21 cellular contexts compared by ENCODE assay signal in the genomic region with DNA sequence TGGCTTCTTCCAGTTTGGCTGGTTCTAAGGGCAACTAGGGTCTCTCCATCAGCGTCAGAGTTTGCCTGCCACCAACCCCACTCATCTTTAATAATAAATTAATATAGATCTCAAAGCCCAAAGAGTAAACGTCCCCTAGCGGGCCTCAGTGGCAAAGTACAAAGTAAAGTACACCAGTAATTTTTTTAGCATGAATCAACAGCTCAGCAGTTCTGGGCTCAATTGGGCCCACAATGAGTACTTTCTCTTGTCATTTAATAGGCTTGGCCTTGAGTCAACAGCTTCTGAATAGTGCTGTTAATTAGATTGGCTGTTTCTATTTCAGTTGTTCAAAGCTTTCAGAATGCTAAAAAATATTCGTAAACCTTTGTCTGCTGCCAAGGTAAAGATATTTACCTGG.
DNase-seq lines count a peak whose midpoint lies in the region; ATAC-seq and TF ChIP-seq lines count a peak whose summit lies in the region.
"Had no signal": no experiment of that assay in that cellular context is flagged by ENCODE, and none has a peak within 500 bp of the region (broad histone marks: within the 10 kb centered on the region; RNA-seq: fewer than 3 reads in every experiment).

No MANE protein-coding gene starts in this region.

- H3K36me3 Mint-ChIP-seq in activated naive CD4-positive, alpha-beta T cell treated with anti-CD3 and anti-CD28 coated beads for 36 hours (ENCODE audit: low read depth), result no peaks in the 10 kb centered on the region
- H3K36me3 Mint-ChIP-seq: naive B cell had no signal

- H3K4me1 Mint-ChIP-seq in activated naive CD4-positive, alpha-beta T cell treated with anti-CD3 and anti-CD28 coated beads for 36 hours (ENCODE audit: low read depth), result no peaks in the 10 kb centered on the region
- H3K4me1 Mint-ChIP-seq: activated CD4-positive, alpha-beta T cell treated with anti-CD3 and anti-CD28 coated beads, Interleukin-2, amount 10 ng/mL, durations not matched to agents 24 days and 14 days; naive B cell had no signal

- peak; percentile 10 for TF ChIP-seq CTCF in foreskin keratinocyte (conservative IDR thresholded peaks at IDR 0.05)

- H3K27me3 ChIP-seq in foreskin keratinocyte, result no peaks in the 10 kb centered on the region
- H3K27me3 ChIP-seq: BE2C, MG63, pancreas, suprapubic skin had no signal

- no peak overlapping the region for H3K4me3 Mint-ChIP-seq in activated naive CD4-positive, alpha-beta T cell treated with anti-CD3 and anti-CD28 coated beads for 36 hours
- H3K4me3 Mint-ChIP-seq: activated CD4-positive, alpha-beta T cell treated with anti-CD3 and anti-CD28 coated beads, Interleukin-2, amount 10 ng/mL, durations not matched to agents 24 days and 14 days; effector memory CD8-positive, alpha-beta T cell; naive B cell had no signal

- intact Hi-C loops in activated naive CD4-positive, alpha-beta T cell treated with anti-CD3 and anti-CD28 coated beads for 36 hours (cut with micrococcal nuclease), result no loop called here

- peaks cover 3% of the 10 kb centered on the region for H3K27me3 Mint-ChIP-seq in activated naive CD4-positive, alpha-beta T cell treated with anti-CD3 and anti-CD28 coated beads for 36 hours (ENCODE audit: low read depth)

- no peak overlapping the region for H3K27ac Mint-ChIP-seq in activated naive CD4-positive, alpha-beta T cell treated with anti-CD3 and anti-CD28 coated beads for 36 hours
- H3K27ac Mint-ChIP-seq: activated CD4-positive, alpha-beta T cell treated with anti-CD3 and anti-CD28 coated beads, Interleukin-2, amount 10 ng/mL, durations not matched to agents 24 days and 14 days; effector memory CD8-positive, alpha-beta T cell; naive B cell had no signal

- H3K9me3 Mint-ChIP-seq in activated naive CD4-positive, alpha-beta T cell treated with anti-CD3 and anti-CD28 coated beads for 36 hours, result no peaks in the 10 kb centered on the region
- H3K9me3 Mint-ChIP-seq: activated CD4-positive, alpha-beta T cell treated with anti-CD3 and anti-CD28 coated beads, Interleukin-2, amount 10 ng/mL, durations not matched to agents 24 days and 14 days; naive B cell had no signal

- no peaks in the 10 kb centered on the region for H3K4me1 ChIP-seq in foreskin keratinocyte
- H3K4me1 ChIP-seq: BE2C had no signal

- no peak overlapping the region for H3K27ac ChIP-seq in foreskin keratinocyte
- H3K27ac ChIP-seq: 22Rv1, pancreas, suprapubic skin had no signal

- DNase-seq in NCI-H1417 (lab: John Stamatoyannopoulos, UW) (peak; percentile 23 to 63 (median 34)), NCI-H1417 treated with DMSO at 0.1 percent for 48 hours (lab: John Stamatoyannopoulos, UW) (no peak), NCI-H2107 (lab: John Stamatoyannopoulos, UW) (peak; percentile 57), foreskin keratinocyte (peak in 1 of 2 donors; percentile 39), superior temporal gyrus (ENCODE audit: extremely low spot score) (peak; percentile 64)
- DNase-seq in activated naive CD4-positive, alpha-beta T cell treated with anti-CD3 and anti-CD28 coated beads for 36 hours, result no peak
- DNase-seq: activated CD4-positive, alpha-beta T cell treated with anti-CD3 and anti-CD28 coated beads, Interleukin-2, amount 10 ng/mL, durations not matched to agents 24 days and 14 days; activated CD8-positive, alpha-beta memory T cell treated with anti-CD3 and anti-CD28 coated beads, Interleukin-2, amount 50 U/mL, for 48 hours; BE2C; Calu3; effector memory CD8-positive, alpha-beta T cell; islet precursor cell; MG63; naive B cell; pancreas; Right ventricle myocardium superior; stimulated activated CD4-positive, alpha-beta T cell treated with anti-CD3 and anti-CD28 coated beads, Interleukin-4, amount 100 ng/mL, for 4 hours had no signal

- CTCF ChIA-PET in activated naive CD4-positive, alpha-beta T cell treated with anti-CD3 and anti-CD28 coated beads for 36 hours (lab: Charles Lee), result interaction anchor here (1.1 kb wide), 1 partner anchor 18 kb away, joined by 3 read pairs; no protein-coding TSS in a partner anchor

- ATAC-seq in foreskin keratinocyte (no peak), GM21526 (IDR thresholded peaks at IDR 0.05; ENCODE audit: low FRiP score, unreplicated experiment) (no peak), HG02759 (IDR thresholded peaks at IDR 0.05; ENCODE audit: unreplicated experiment) (no peak)
- ATAC-seq: effector memory CD8-positive, alpha-beta T cell; pancreas had no signal

Comparison
In these comparisons a context has a peak if more than half of its experiments do, and no peak if none do; other contexts are left out.
1. DNase-seq: peak in NCI-H1417 (3 of 3), NCI-H2107 (single experiment) and superior temporal gyrus (single experiment); none in NCI-H1417 treated with DMSO at 0.1 percent for 48 hours (single experiment) and activated naive CD4-positive, alpha-beta T cell treated with anti-CD3 and anti-CD28 coated beads for 36 hours (single experiment).